12 cellular contexts compared by ENCODE assay signal in genomic region chr20:24965065-24965919, GRCh38. TPM values are rescaled to one million over a fixed set of nuclear protein-coding genes. Genes with fewer than 3 reads are reported as not detected.
DNase-seq lines count a peak whose midpoint lies in the region; ATAC-seq and TF ChIP-seq lines count a peak whose summit lies in the region.
"Had no signal": no experiment of that assay in that cellular context is flagged by ENCODE, and none has a peak within 500 bp of the region (broad histone marks: within the 10 kb centered on the region; RNA-seq: fewer than 3 reads in every experiment).

No MANE protein-coding gene starts in this region.

- no peak for TF ChIP-seq POLR2A in prostate gland (IDR thresholded peaks at IDR 0.05)

- intact Hi-C loops in left colon (cut with DNase I, micrococcal nuclease) (no loop called here), prostate gland (cut with DNase I) (no loop called here)

- no peak for TF ChIP-seq CTCF in prostate gland (IDR thresholded peaks at IDR 0.05)

- H3K4me3 Mint-ChIP-seq in activated naive CD4-positive, alpha-beta T cell treated with anti-CD3 and anti-CD28 coated beads, Interleukin-2, amount 50 U/mL, for 24 hours, result no peak overlapping the region
- peak overlapping the region; percentile 32 for H3K4me3 Mint-ChIP-seq in activated naive CD8-positive, alpha-beta T cell treated with anti-CD3 and anti-CD28 coated beads, Interleukin-2, amount 50 U/mL, for 24 hours

- no peaks in the 10 kb centered on the region for H3K27me3 ChIP-seq in prostate gland (replicated peaks; ENCODE audit: insufficient read depth)

- no peak overlapping the region for H3K27ac ChIP-seq in prostate gland

- peaks cover 3 to 4% of the 10 kb centered on the region in 2 donors for H3K36me3 ChIP-seq in prostate gland

- H3K9me3 Mint-ChIP-seq in activated naive CD4-positive, alpha-beta T cell treated with anti-CD3 and anti-CD28 coated beads, Interleukin-2, amount 50 U/mL, for 24 hours, result no peaks in the 10 kb centered on the region
- no peaks in the 10 kb centered on the region for H3K9me3 Mint-ChIP-seq in activated naive CD8-positive, alpha-beta T cell treated with anti-CD3 and anti-CD28 coated beads, Interleukin-2, amount 50 U/mL, for 24 hours

- H3K4me1 Mint-ChIP-seq in activated naive CD4-positive, alpha-beta T cell treated with anti-CD3 and anti-CD28 coated beads, Interleukin-2, amount 50 U/mL, for 24 hours, result peaks cover 7% of the 10 kb centered on the region
- H3K4me1 Mint-ChIP-seq in activated naive CD8-positive, alpha-beta T cell treated with anti-CD3 and anti-CD28 coated beads, Interleukin-2, amount 50 U/mL, for 24 hours, result peaks cover 42% of the 10 kb centered on the region

- H3K36me3 Mint-ChIP-seq in activated naive CD4-positive, alpha-beta T cell treated with anti-CD3 and anti-CD28 coated beads, Interleukin-2, amount 50 U/mL, for 24 hours, result peaks cover 28% of the 10 kb centered on the region
- peaks cover 71% of the 10 kb centered on the region for H3K36me3 Mint-ChIP-seq in activated naive CD8-positive, alpha-beta T cell treated with anti-CD3 and anti-CD28 coated beads, Interleukin-2, amount 50 U/mL, for 24 hours (ENCODE audit: low read depth)

- peak; percentile 4 for ATAC-seq in activated naive CD8-positive, alpha-beta T cell treated with anti-CD3 and anti-CD28 coated beads, Interleukin-2, amount 50 U/mL, for 24 hours
- no peak for ATAC-seq in GM18867 (IDR thresholded peaks at IDR 0.05; ENCODE audit: unreplicated experiment)
- no peak for ATAC-seq in left colon
- ATAC-seq: left cardiac atrium had no signal

- H3K27ac Mint-ChIP-seq in activated naive CD4-positive, alpha-beta T cell treated with anti-CD3 and anti-CD28 coated beads, Interleukin-2, amount 50 U/mL, for 24 hours, result peak overlapping the region; percentile 14
- peak overlapping the region; percentile 84 for H3K27ac Mint-ChIP-seq in activated naive CD8-positive, alpha-beta T cell treated with anti-CD3 and anti-CD28 coated beads, Interleukin-2, amount 50 U/mL, for 24 hours

- WGBS in prostate gland, result 84% methylated on average over 7 of the region's 7 CpGs

- no peak overlapping the region for H3K4me3 ChIP-seq in prostate gland

- no peaks in the 10 kb centered on the region for H3K4me1 ChIP-seq in prostate gland (replicated peaks)

- DNase-seq in activated naive CD4-positive, alpha-beta T cell treated with anti-CD3 and anti-CD28 coated beads, Interleukin-2, amount 50 U/mL, for 16 hours, result no peak
- DNase-seq in activated naive CD8-positive, alpha-beta T cell treated with anti-CD3 and anti-CD28 coated beads, Interleukin-2, amount 50 U/mL, for 24 hours, result no peak
- peak; percentile 83 for DNase-seq in myocyte (ENCODE audit: low read depth)
- no peak for DNase-seq in left colon
- DNase-seq in DMS79 (lab: John Stamatoyannopoulos, UW), result no peak
- no peak for DNase-seq in prostate gland (ENCODE audit: low spot score)
- DNase-seq: DMS153, left cardiac atrium had no signal

- no peaks in the 10 kb centered on the region for H3K9me3 ChIP-seq in prostate gland

- H3K27me3 Mint-ChIP-seq in activated naive CD4-positive, alpha-beta T cell treated with anti-CD3 and anti-CD28 coated beads, Interleukin-2, amount 50 U/mL, for 24 hours, result no peaks in the 10 kb centered on the region
- no peaks in the 10 kb centered on the region for H3K27me3 Mint-ChIP-seq in activated naive CD8-positive, alpha-beta T cell treated with anti-CD3 and anti-CD28 coated beads, Interleukin-2, amount 50 U/mL, for 24 hours

RNA-seq across cellular contexts. Expression of gene CST7, which starts 16.2 kb away (rescaled TPM):
- total RNA-seq in myocyte (5.4 and 6.8 TPM in 2 replicates), left colon (1 to 10 TPM in 1 of 2 donors, under 1 TPM in 1; 0.85 to 1.8 TPM), prostate gland (1 to 10 TPM; 1.2 to 3.6 TPM)
- polyA plus RNA-seq in myocyte (2012), result 1.7 TPM
- total RNA-seq: OCI-LY7 had no signal
- polyA plus RNA-seq: AG04450 had no signal

RNA-seq across cellular contexts. Expression of gene APMAP, which starts 27.3 kb away (rescaled TPM):
- 59.8 and 70.5 TPM in 2 replicates for total RNA-seq in myocyte
- 75.1 TPM for polyA plus RNA-seq in myocyte (2012)
- total RNA-seq in left colon, result 10 to 100 TPM; 44.5 to 53.4 TPM
- total RNA-seq in prostate gland, result 10 to 100 TPM; 70.5 to 93.8 TPM
